In genomic region chr15:68583936-68584703, GRCh38 we compare ENCODE assay signal across 21 cellular contexts. TPM values are rescaled to one million over a fixed set of nuclear protein-coding genes. Genes with fewer than 3 reads are reported as not detected.
DNase-seq lines count a peak whose midpoint lies in the region; ATAC-seq and TF ChIP-seq lines count a peak whose summit lies in the region.
"Had no signal": no experiment of that assay in that cellular context is flagged by ENCODE, and none has a peak within 500 bp of the region (broad histone marks: within the 10 kb centered on the region; RNA-seq: fewer than 3 reads in every experiment).

No MANE protein-coding gene starts in this region.

- WGBS in right cardiac atrium: 79% methylated on average over 12 of the region's 12 CpGs

- H3K4me3 ChIP-seq in HEK293 (ENCODE audit: low read depth, low read length) (no peak overlapping the region), ascending aorta (no peak overlapping the region), right cardiac atrium (ENCODE audit: low read length) (no peak overlapping the region)
- H3K4me3 ChIP-seq: body of pancreas, lung, upper lobe of right lung had no signal

- H3K27ac ChIP-seq in HEK293 (ENCODE audit: extremely low read depth, low read depth, low read length) (no peak overlapping the region), ascending aorta (peak overlapping the region; percentile 74 to 81), right cardiac atrium (ENCODE audit: low read length) (peak overlapping the region; percentile 16), substantia nigra (ENCODE audit: low read depth, low read length, poor library complexity, severe bottlenecking) (peak overlapping the region; percentile 92)
- H3K27ac ChIP-seq: body of pancreas, epithelial cell of prostate, upper lobe of right lung, VCaP had no signal

- peaks cover 6% of the 10 kb centered on the region for H3K4me1 ChIP-seq in HEK293 (ENCODE audit: control insufficient read depth, insufficient read depth, low read length)
- H3K4me1 ChIP-seq in ascending aorta: peaks cover 4 to 15% of the 10 kb centered on the region in 2 donors
- H3K4me1 ChIP-seq in right cardiac atrium (ENCODE audit: control insufficient read depth, insufficient read depth, low read length): peaks cover 7% of the 10 kb centered on the region
- H3K4me1 ChIP-seq: upper lobe of right lung had no signal

- ATAC-seq in right cardiac atrium (peak in 1 of 2 donors; percentile 6), HG03469 (IDR thresholded peaks at IDR 0.05; ENCODE audit: unreplicated experiment) (no peak), GM21576 (IDR thresholded peaks at IDR 0.05; ENCODE audit: unreplicated experiment) (no peak), HG03457 (IDR thresholded peaks at IDR 0.05; ENCODE audit: unreplicated experiment) (no peak)
- ATAC-seq: activated T-cell treated with anti-CD3 and anti-CD28 coated beads, Interleukin-2, amount 50 U/mL, for 4 hours; body of pancreas; naive thymus-derived CD8-positive, alpha-beta T cell; upper lobe of right lung had no signal

- DNase-seq in ascending aorta (ENCODE audit: low spot score in 2 of 2) (no peak), right cardiac atrium (no peak), substantia nigra (lab: John Stamatoyannopoulos, UW) (peak in 3 of 49 donors; percentile 46 to 62 (median 60))
- DNase-seq: activated CD4-positive, alpha-beta memory T cell treated with anti-CD3 and anti-CD28 coated beads for 36 hours; activated T-cell treated with anti-CD3 and anti-CD28 coated beads, Interleukin-2, amount 50 U/mL, for 4 hours; body of pancreas; GOT3; MM.1S; NCI-H1930; NCI-H510A treated with DMSO at 0.1 percent for 48 hours; SHP77 treated with DMSO at 0.1 percent for 48 hours; upper lobe of right lung had no signal

- no peaks in the 10 kb centered on the region for H3K9me3 ChIP-seq in HEK293 (ENCODE audit: control insufficient read depth, insufficient read depth, low read depth, low read length)
- H3K9me3 ChIP-seq in ascending aorta: no peaks in the 10 kb centered on the region
- H3K9me3 ChIP-seq in right cardiac atrium (ENCODE audit: control insufficient read depth, low read length): no peaks in the 10 kb centered on the region
- H3K9me3 ChIP-seq: body of pancreas, upper lobe of right lung had no signal

- H3K36me3 ChIP-seq in HEK293 (ENCODE audit: control insufficient read depth in 2 of 2, insufficient read depth in 1 of 2, low read length in 2 of 2): no peaks in the 10 kb centered on the region
- H3K36me3 ChIP-seq in ascending aorta: no peaks in the 10 kb centered on the region
- H3K36me3 ChIP-seq: upper lobe of right lung had no signal

- TF ChIP-seq CTCF in HEK293 (tag by site-specific recombination; IDR thresholded peaks at IDR 0.05) (no peak), ascending aorta (IDR thresholded peaks at IDR 0.05) (no peak)

- intact Hi-C loops in ascending aorta (cut with DNase I): loop anchor here (5.0 kb wide), 1 partner anchor 233 kb away; no protein-coding TSS in a partner anchor
- intact Hi-C loops in right cardiac atrium (cut with DNase I): loop anchor here in 2 of 4 donors (2.0 to 5.0 kb wide), 2 partner anchors 15 to 53 kb away; no protein-coding TSS in a partner anchor

- CTCF ChIA-PET in HEK293 (lab: Yijun Ruan, JAX): no interaction called here

- POLR2A ChIA-PET in HEK293 (lab: Yijun Ruan, JAX): no interaction called here

- H3K27me3 ChIP-seq in ascending aorta (no peaks in the 10 kb centered on the region), right cardiac atrium (ENCODE audit: control insufficient read depth, insufficient read depth) (no peaks in the 10 kb centered on the region)
- H3K27me3 ChIP-seq: body of pancreas, upper lobe of right lung had no signal

TF ChIP-seq in HEK293, 187 proteins besides CTCF, POLR2A, EP300 and RAD21:
- TF ChIP-seq YY2 (tag by site-specific recombination; IDR thresholded peaks at IDR 0.05) (no peak), PRDM4 (tag by site-specific recombination; IDR thresholded peaks at IDR 0.05) (no peak), KLF9 (tag by site-specific recombination; IDR thresholded peaks at IDR 0.05; ENCODE audit: low read depth) (no peak), ZNF792 (tag by site-specific recombination; IDR thresholded peaks at IDR 0.05) (0 out of 2 replicates have a peak, but pooled peaks have one; percentile 38), ZNF596 (tag by site-specific recombination; IDR thresholded peaks at IDR 0.05) (no peak), IKZF3 (tag by site-specific recombination; IDR thresholded peaks at IDR 0.05) (no peak), ZNF138 (tag by site-specific recombination; IDR thresholded peaks at IDR 0.05; ENCODE audit: borderline replicate concordance) (no peak), ZBTB26 (tag by site-specific recombination; optimal IDR thresholded peaks at IDR 0.05) (no peak)

RNA-seq across cellular contexts. Expression of gene CORO2B, which starts 5.3 kb away (rescaled TPM):
- 11.0 TPM for total RNA-seq in ascending aorta
- total RNA-seq in right cardiac atrium: 10 to 100 TPM in 3 of 4 donors, 1 to 10 TPM in 1; 5.8 to 13.7 (median 11.3) TPM
- 6.9 TPM for polyA plus RNA-seq in right cardiac atrium
- total RNA-seq: T-helper 1 cell treated with Interleukin-12 subunit alpha and Interleukin-12 subunit beta and Interleukin-4 antibody, amounts not matched to agents 30 ng/mL and 1 ng/mL, for 36 hours had no signal
- polyA plus RNA-seq: naive thymus-derived CD8-positive, alpha-beta T cell had no signal
